11 cellular contexts compared by ENCODE assay signal in the genomic region with DNA sequence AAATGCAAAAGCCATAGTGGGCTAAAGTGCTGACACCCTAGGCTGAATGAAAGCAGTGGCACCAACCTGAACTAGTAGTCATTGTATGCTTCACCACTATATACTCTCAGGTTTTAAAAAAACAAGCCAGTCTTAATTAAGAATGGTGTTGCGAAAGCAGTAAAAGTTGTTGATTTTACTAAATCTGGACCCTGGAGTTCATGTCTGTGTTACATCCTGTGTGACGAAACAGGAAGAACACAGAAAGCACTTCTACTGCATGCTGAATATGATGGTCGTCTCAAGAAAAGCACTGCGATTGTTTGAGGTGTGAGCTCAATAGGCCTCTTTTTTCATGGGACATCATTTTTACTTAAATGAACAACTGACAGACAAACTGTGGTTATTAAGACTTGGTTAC. TPM values are rescaled to one million over a fixed set of nuclear protein-coding genes. Genes with fewer than 3 reads are reported as not detected.
DNase-seq lines count a peak whose midpoint lies in the region; ATAC-seq and TF ChIP-seq lines count a peak whose summit lies in the region.
"Had no signal": no experiment of that assay in that cellular context is flagged by ENCODE, and none has a peak within 500 bp of the region (broad histone marks: within the 10 kb centered on the region; RNA-seq: fewer than 3 reads in every experiment).

No MANE protein-coding gene starts in this region.

- H3K4me2 ChIP-seq in smooth muscle cell = no peak overlapping the region

- H3K36me3 ChIP-seq in ACC112 (ENCODE audit: insufficient read depth, low read length) = peaks cover 9% of the 10 kb centered on the region; the same call in 1 of the 2 replicates
- no peaks in the 10 kb centered on the region for H3K36me3 ChIP-seq in upper lobe of right lung
- peaks cover 0 to 10% (median 0%) of the 10 kb centered on the region in 9 donors for H3K36me3 ChIP-seq in heart right ventricle
- H3K36me3 ChIP-seq in smooth muscle cell (ENCODE audit: low read depth) = no peaks in the 10 kb centered on the region
- H3K36me3 ChIP-seq: uterus had no signal

- WGBS in heart right ventricle, 2 donors = 51 to 60% methylated on average over 4 of the region's 4 CpGs
- WGBS in smooth muscle cell (ENCODE audit: low lambda C conversion rate) = 68% methylated on average over 4 of the region's 4 CpGs

- no peaks in the 10 kb centered on the region for H3K9me3 Mint-ChIP-seq in activated CD8-positive, alpha-beta T cell treated with anti-CD3 and anti-CD28 coated beads, Interleukin-2, amount 10 ng/mL, durations not matched to agents 7 days and 5 days (ENCODE audit: insufficient read depth)

- DNase-seq in HCEC 1CT = peak; percentile 18
- DNase-seq in activated CD8-positive, alpha-beta T cell treated with anti-CD3 and anti-CD28 coated beads, Interleukin-2, amount 10 ng/mL, durations not matched to agents 7 days and 5 days = peak; percentile 21
- peak; percentile 18 to 30 for DNase-seq in foreskin fibroblast
- no peak for DNase-seq in upper lobe of right lung
- no peak for DNase-seq in heart right ventricle
- DNase-seq in smooth muscle cell (lab: John Stamatoyannopoulos, UW; ENCODE audit: unreplicated experiment) = no peak
- DNase-seq in cerebellar nuclear complex (lab: John Stamatoyannopoulos, UW) = no peak
- DNase-seq: dorsolateral prefrontal cortex, right cardiac atrium, uterus had no signal

- peak; percentile 42 for ATAC-seq in activated CD8-positive, alpha-beta T cell treated with anti-CD3 and anti-CD28 coated beads, Interleukin-2, amount 10 ng/mL, durations not matched to agents 7 days and 5 days
- ATAC-seq in upper lobe of right lung = no peak
- no peak for ATAC-seq in heart right ventricle

- intact Hi-C loops in upper lobe of right lung (cut with DNase I) = no loop called here
- intact Hi-C loops in heart right ventricle (cut with DNase I) = no loop called here

- no peaks in the 10 kb centered on the region for H3K27me3 ChIP-seq in ACC112 (ENCODE audit: insufficient read depth, low read length)
- H3K27me3 ChIP-seq in upper lobe of right lung = no peaks in the 10 kb centered on the region
- peaks cover 0 to 18% (median 0%) of the 10 kb centered on the region in 7 donors for H3K27me3 ChIP-seq in heart right ventricle
- H3K27me3 ChIP-seq in smooth muscle cell (ENCODE audit: low read depth) = no peaks in the 10 kb centered on the region
- H3K27me3 ChIP-seq: uterus had no signal

- H3K4me3 ChIP-seq in ACC112 (ENCODE audit: low read depth, low read length) (no peak overlapping the region), foreskin fibroblast (ENCODE audit: low read depth in 1 of 2, low read length in 2 of 2) (no peak overlapping the region), upper lobe of right lung (no peak overlapping the region), heart right ventricle (no peak overlapping the region), smooth muscle cell (no peak overlapping the region)
- H3K4me3 ChIP-seq: dorsolateral prefrontal cortex, uterus had no signal

- peak overlapping the region; percentile 33 for H2AFZ ChIP-seq in ACC112 (ENCODE audit: low read length, unreplicated experiment)
- no peak overlapping the region for H2AFZ ChIP-seq in smooth muscle cell (ENCODE audit: low read depth)

- POLR2A ChIA-PET in activated CD8-positive, alpha-beta T cell treated with anti-CD3 and anti-CD28 coated beads, Interleukin-2, amount 10 ng/mL, durations not matched to agents 7 days and 5 days (lab: Charles Lee) = interaction anchor here (0.9 kb wide), 1 partner anchor 24 kb away, joined by 3 read pairs; no protein-coding TSS in a partner anchor

- no peaks in the 10 kb centered on the region for H4K20me1 ChIP-seq in smooth muscle cell (ENCODE audit: low read depth)

- H3K9ac ChIP-seq in smooth muscle cell (ENCODE audit: low read depth) = no peak overlapping the region

- H3K9me3 ChIP-seq in upper lobe of right lung (no peaks in the 10 kb centered on the region), heart right ventricle (no peaks in the 10 kb centered on the region), smooth muscle cell (replicated peaks; ENCODE audit: low read depth) (no peaks in the 10 kb centered on the region)
- H3K9me3 ChIP-seq: uterus had no signal

- peak overlapping the region; percentile 83 for H3K27ac Mint-ChIP-seq in activated CD8-positive, alpha-beta T cell treated with anti-CD3 and anti-CD28 coated beads, Interleukin-2, amount 10 ng/mL, durations not matched to agents 7 days and 5 days

- H3K4me1 Mint-ChIP-seq in activated CD8-positive, alpha-beta T cell treated with anti-CD3 and anti-CD28 coated beads, Interleukin-2, amount 10 ng/mL, durations not matched to agents 7 days and 5 days (ENCODE audit: low read depth) = peaks cover 7% of the 10 kb centered on the region

- H3K27ac ChIP-seq in ACC112 (ENCODE audit: low read depth, low read length) (no peak overlapping the region), upper lobe of right lung (no peak overlapping the region), heart right ventricle (peak overlapping the region in 1 of 10 donors; percentile 38), smooth muscle cell (ENCODE audit: low read depth) (no peak overlapping the region)
- H3K27ac ChIP-seq: dorsolateral prefrontal cortex, uterus had no signal

- no peaks in the 10 kb centered on the region for H3K27me3 Mint-ChIP-seq in activated CD8-positive, alpha-beta T cell treated with anti-CD3 and anti-CD28 coated beads, Interleukin-2, amount 10 ng/mL, durations not matched to agents 7 days and 5 days (ENCODE audit: low read depth)

- H3K4me1 ChIP-seq in ACC112 (ENCODE audit: control insufficient read depth, insufficient read depth, low read length, unreplicated experiment) = no peaks in the 10 kb centered on the region
- H3K4me1 ChIP-seq in upper lobe of right lung = no peaks in the 10 kb centered on the region
- H3K4me1 ChIP-seq in heart right ventricle = peaks cover 0 to 9% (median 0%) of the 10 kb centered on the region in 9 donors
- H3K4me1 ChIP-seq in smooth muscle cell (ENCODE audit: low read depth) = no peaks in the 10 kb centered on the region
- H3K4me1 ChIP-seq: uterus had no signal

- TF ChIP-seq CTCF in foreskin fibroblast (IDR thresholded peaks at IDR 0.05; ENCODE audit: low read depth, low read length) = no peak
- TF ChIP-seq CTCF in upper lobe of right lung (IDR thresholded peaks at IDR 0.05) = no peak
- no peak for TF ChIP-seq CTCF in heart right ventricle (IDR thresholded peaks at IDR 0.05)
- TF ChIP-seq CTCF in smooth muscle cell (IDR thresholded peaks at IDR 0.05; ENCODE audit: borderline replicate concordance, insufficient read depth, poor library complexity, severe bottlenecking) = no peak

- H3K79me2 ChIP-seq in ACC112 (ENCODE audit: control insufficient read depth, insufficient read depth, low read length, unreplicated experiment) = no peaks in the 10 kb centered on the region
- no peaks in the 10 kb centered on the region for H3K79me2 ChIP-seq in smooth muscle cell (ENCODE audit: low read depth)

- peaks cover 38% of the 10 kb centered on the region for H3K36me3 Mint-ChIP-seq in activated CD8-positive, alpha-beta T cell treated with anti-CD3 and anti-CD28 coated beads, Interleukin-2, amount 10 ng/mL, durations not matched to agents 7 days and 5 days (ENCODE audit: low read depth)

- no peak overlapping the region for H3K4me3 Mint-ChIP-seq in activated CD8-positive, alpha-beta T cell treated with anti-CD3 and anti-CD28 coated beads, Interleukin-2, amount 10 ng/mL, durations not matched to agents 7 days and 5 days

- H3F3A ChIP-seq in smooth muscle cell (ENCODE audit: low read depth) = no peaks in the 10 kb centered on the region

- CTCF ChIA-PET in activated CD8-positive, alpha-beta T cell treated with anti-CD3 and anti-CD28 coated beads, Interleukin-2, amount 10 ng/mL, durations not matched to agents 7 days and 5 days (lab: Charles Lee) = no interaction called here

RNA-seq across cellular contexts. Expression of gene GDPD2, which starts 24.2 kb away (rescaled TPM):
- under 1 TPM; 0.34 to 0.63 TPM for total RNA-seq in activated CD8-positive, alpha-beta T cell treated with anti-CD3 and anti-CD28 coated beads, Interleukin-2, amount 10 ng/mL, durations not matched to agents 7 days and 5 days
- not detected for total RNA-seq in upper lobe of right lung
- total RNA-seq in heart right ventricle = not detected
- not detected for polyA plus RNA-seq in heart right ventricle
- not detected in 2 replicates for total RNA-seq in smooth muscle cell
- not detected in 2 replicates for polyA plus RNA-seq in smooth muscle cell
- total RNA-seq: right cardiac atrium had no signal
- polyA plus RNA-seq: right cardiac atrium had no signal

RNA-seq across cellular contexts. Expression of gene DLG3, which starts 45.7 kb away (rescaled TPM):
- total RNA-seq in activated CD8-positive, alpha-beta T cell treated with anti-CD3 and anti-CD28 coated beads, Interleukin-2, amount 10 ng/mL, durations not matched to agents 7 days and 5 days = 10 to 100 TPM; 22.8 to 24.6 TPM
- total RNA-seq in upper lobe of right lung (24.4 TPM), heart right ventricle (10 to 100 TPM in 7 of 10 donors, 1 to 10 TPM in 3; 6.0 to 13.1 (median 10.9) TPM), smooth muscle cell (30.6 and 39.6 TPM in 2 replicates)
- polyA plus RNA-seq in heart right ventricle (1 to 10 TPM; 5.7 to 9.6 TPM), smooth muscle cell (14.5 and 16.2 TPM in 2 replicates)

Comparison
In these comparisons a context has a peak if more than half of its experiments do, and no peak if none do; other contexts are left out.
1. DNase-seq: peak in HCEC 1CT (single experiment), activated CD8-positive, alpha-beta T cell treated with anti-CD3 and anti-CD28 coated beads, Interleukin-2, amount 10 ng/mL, durations not matched to agents 7 days and 5 days (single experiment) and foreskin fibroblast (2 of 2); none in upper lobe of right lung (single experiment), heart right ventricle (0 of 2), smooth muscle cell (single experiment) and cerebellar nuclear complex (0 of 2).